Comparison of ENCODE assay signal across 11 cellular contexts in the genomic region with DNA sequence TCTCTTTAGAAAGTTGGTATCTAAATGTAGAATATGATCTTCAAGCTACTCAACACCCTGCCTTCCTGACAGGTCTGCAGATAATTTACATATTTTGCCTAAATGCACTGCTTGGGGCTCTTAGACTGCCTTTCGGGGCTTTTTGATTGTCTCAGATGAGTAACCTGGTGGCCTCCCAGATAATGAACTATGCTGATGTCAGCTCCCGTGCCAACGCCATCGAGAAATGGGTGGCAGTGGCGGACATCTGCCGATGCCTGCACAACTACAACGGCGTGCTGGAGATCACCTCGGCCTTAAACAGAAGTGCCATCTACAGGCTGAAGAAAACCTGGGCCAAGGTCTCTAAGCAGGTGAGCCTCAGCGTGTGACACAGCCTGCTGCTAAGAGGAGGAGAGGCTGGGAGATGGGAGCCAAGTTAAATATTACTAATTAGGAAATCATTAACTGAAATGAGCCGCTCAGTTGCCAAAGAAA. TPM values are rescaled to one million over a fixed set of nuclear protein-coding genes. Genes with fewer than 3 reads are reported as not detected.
DNase-seq lines count a peak whose midpoint lies in the region; ATAC-seq and TF ChIP-seq lines count a peak whose summit lies in the region.
"Had no signal": no experiment of that assay in that cellular context is flagged by ENCODE, and none has a peak within 500 bp of the region (broad histone marks: within the 10 kb centered on the region; RNA-seq: fewer than 3 reads in every experiment).

No MANE protein-coding gene starts in this region.

- H3K27me3 ChIP-seq in smooth muscle cell (ENCODE audit: low read depth) (no peaks in the 10 kb centered on the region), ascending aorta (no peaks in the 10 kb centered on the region)

- H3K4me3 ChIP-seq in smooth muscle cell, result no peak overlapping the region
- H3K4me3 ChIP-seq in ascending aorta, result no peak overlapping the region

- peaks cover 13% of the 10 kb centered on the region for H3K4me1 Mint-ChIP-seq in activated B cell treated with CpG ODN at 0.5 μM for 24 hours

- H3K4me1 ChIP-seq in smooth muscle cell (ENCODE audit: low read depth), result no peaks in the 10 kb centered on the region
- no peaks in the 10 kb centered on the region for H3K4me1 ChIP-seq in ascending aorta
- H3K4me1 ChIP-seq: Caco-2 had no signal

- DNase-seq in Caki2 (ENCODE audit: low read depth) (peak; percentile 54), activated B cell treated with CpG ODN at 0.5 μM for 24 hours (peak; percentile 31), occipital lobe (lab: John Stamatoyannopoulos, UW) (no peak), smooth muscle cell (lab: John Stamatoyannopoulos, UW; ENCODE audit: unreplicated experiment) (no peak), ascending aorta (ENCODE audit: low spot score in 2 of 2) (no peak), nucleus accumbens (lab: John Stamatoyannopoulos, UW) (no peak)
- DNase-seq: activated T-cell treated with anti-CD3 and anti-CD28 coated beads for 4 hours, left colon had no signal

- H3K9me3 ChIP-seq in smooth muscle cell (replicated peaks; ENCODE audit: low read depth) (no peaks in the 10 kb centered on the region), ascending aorta (no peaks in the 10 kb centered on the region)
- H3K9me3 ChIP-seq: Caco-2 had no signal

- no peak overlapping the region for H3K4me2 ChIP-seq in smooth muscle cell

- H3K9me3 Mint-ChIP-seq in activated B cell treated with CpG ODN at 0.5 μM for 24 hours, result no peaks in the 10 kb centered on the region

- intact Hi-C loops in activated B cell treated with CpG ODN at 0.5 μM for 24 hours (cut with micrococcal nuclease), result loop anchor here (5.0 kb wide), 1 partner anchor 90 kb away; a partner anchor contains a TSS
- intact Hi-C loops in ascending aorta (cut with DNase I), result no loop called here

- H3K36me3 ChIP-seq in smooth muscle cell (ENCODE audit: low read depth), result no peaks in the 10 kb centered on the region
- H3K36me3 ChIP-seq in ascending aorta, result no peaks in the 10 kb centered on the region

- peak overlapping the region; percentile 70 for H3K27ac Mint-ChIP-seq in activated B cell treated with CpG ODN at 0.5 μM for 24 hours

- TF ChIP-seq CTCF in activated B cell treated with CpG ODN at 0.5 μM for 24 hours (IDR thresholded peaks at IDR 0.05) (no peak), smooth muscle cell (IDR thresholded peaks at IDR 0.05; ENCODE audit: borderline replicate concordance, insufficient read depth, poor library complexity, severe bottlenecking) (no peak), ascending aorta (IDR thresholded peaks at IDR 0.05) (no peak)

- peak; percentile 70 for ATAC-seq in GM19023 (IDR thresholded peaks at IDR 0.05; ENCODE audit: unreplicated experiment)
- peak; percentile 50 for ATAC-seq in HG03108 (IDR thresholded peaks at IDR 0.05; ENCODE audit: unreplicated experiment)
- ATAC-seq in activated B cell treated with CpG ODN at 0.5 μM for 24 hours (ENCODE audit: low read depth), result peak; percentile 88
- ATAC-seq: left colon had no signal

- H3K79me2 ChIP-seq in smooth muscle cell (ENCODE audit: low read depth), result no peaks in the 10 kb centered on the region

- no peak overlapping the region for H3K27ac ChIP-seq in smooth muscle cell (ENCODE audit: low read depth)
- no peak overlapping the region for H3K27ac ChIP-seq in ascending aorta

- in situ Hi-C loops in Caki2 (cut with HindIII; ENCODE audit: low pct_unique_long_range_greater_than_20kb, low sequenced_read_pairs), result no loop called here

- no peak overlapping the region for H2AFZ ChIP-seq in smooth muscle cell (ENCODE audit: low read depth)

- WGBS in smooth muscle cell (ENCODE audit: low lambda C conversion rate), result 94% methylated on average over 11 of the region's 11 CpGs

- no peaks in the 10 kb centered on the region for H4K20me1 ChIP-seq in smooth muscle cell (ENCODE audit: low read depth)

- peaks cover 3% of the 10 kb centered on the region for H3K27me3 Mint-ChIP-seq in activated B cell treated with CpG ODN at 0.5 μM for 24 hours

- peak overlapping the region; percentile 24 for H3K4me3 Mint-ChIP-seq in activated B cell treated with CpG ODN at 0.5 μM for 24 hours

- POLR2A ChIA-PET in activated B cell treated with CpG ODN at 0.5 μM for 24 hours (lab: Charles Lee), result interaction anchor here (0.6 to 0.9 kb wide), 2 partner anchors 89 to 532 kb away, joined by 3 read pairs; a partner anchor contains a TSS

- no peak overlapping the region for H3K9ac ChIP-seq in smooth muscle cell (ENCODE audit: low read depth)

- H3K36me3 Mint-ChIP-seq in activated B cell treated with CpG ODN at 0.5 μM for 24 hours (ENCODE audit: low read depth), result no peaks in the 10 kb centered on the region

- CTCF ChIA-PET in activated B cell treated with CpG ODN at 0.5 μM for 24 hours (lab: Charles Lee), result no interaction called here

- H3F3A ChIP-seq in smooth muscle cell (ENCODE audit: low read depth), result no peaks in the 10 kb centered on the region

RNA-seq across cellular contexts. Expression of a gene that starts 20.9 kb away (rescaled TPM):
- not detected in 2 replicates for total RNA-seq in Caki2 (2014; rRNA removed; shearing (Covaris generic); ENCODE audit: low replicate concordance)
- total RNA-seq in activated B cell treated with CpG ODN at 0.5 μM for 24 hours (not detected in 2 replicates), occipital lobe (1.2 TPM), smooth muscle cell (0.49 and 1.5 TPM in 2 replicates), ascending aorta (0.43 TPM)
- polyA plus RNA-seq in smooth muscle cell, result 2.0 TPM in 1 of 2 replicates, not detected in the other
- total RNA-seq: Caco-2 had no signal

Comparison
In these comparisons a context has a peak if more than half of its experiments do, and no peak if none do; other contexts are left out.
1. DNase-seq: peak in Caki2 (single experiment) and activated B cell treated with CpG ODN at 0.5 μM for 24 hours (single experiment); none in occipital lobe (single experiment), smooth muscle cell (single experiment), ascending aorta (0 of 2) and nucleus accumbens (0 of 56).
2. Peak in every context shown above with its lines, with median percentiles within 50 percentile points of each other: ATAC-seq.